In genomic region chr11:61709572-61709971, GRCh38 we compare ENCODE assay signal across 35 cellular contexts. TPM values are rescaled to one million over a fixed set of nuclear protein-coding genes. Genes with fewer than 3 reads are reported as not detected.
DNase-seq lines count a peak whose midpoint lies in the region; ATAC-seq, FAIRE-seq and TF ChIP-seq lines count a peak whose summit lies in the region.
"Had no signal": no experiment of that assay in that cellular context is flagged by ENCODE, and none has a peak within 500 bp of the region (broad histone marks: within the 10 kb centered on the region; RNA-seq: fewer than 3 reads in every experiment).

No MANE protein-coding gene starts in this region.

- no peak overlapping the region; a peak in 1 of 4 replicates for H3K4me2 ChIP-seq in H1 (ENCODE audit: insufficient read depth in 1 of 2, low read depth in 2 of 2, low read length in 2 of 2)
- H3K4me2 ChIP-seq: hepatocyte had no signal

- H3K27me3 ChIP-seq in H1 (replicated peaks in 1 of 4; ENCODE audit: control insufficient read depth in 3 of 4, extremely low read depth in 1 of 4, insufficient read depth in 3 of 4, low read length in 3 of 4) (no peaks in the 10 kb centered on the region; a peak in 1 of 7 replicates), aorta (ENCODE audit: control insufficient read depth in 1 of 2, insufficient read depth in 2 of 2, low read length in 1 of 2) (no peaks in the 10 kb centered on the region)
- H3K27me3 ChIP-seq: ascending aorta, hepatocyte, MG63, right atrium auricular region, SJSA1, upper lobe of left lung had no signal

- CTCF ChIA-PET in H1 (lab: Charles Lee; ENCODE audit: partially characterized antibody), result interaction anchor here (0.7 to 7.9 kb wide), 18 partner anchors 8 to 455 kb away, joined by 3 to 47 read pairs (median 5); no protein-coding TSS in a partner anchor

- H3K4me1 ChIP-seq in H1 (replicated peaks in 1 of 4; ENCODE audit: control insufficient read depth in 3 of 4, insufficient read depth in 4 of 4, low read length in 3 of 4) (peaks cover 0 to 17% (median 8%) of the 10 kb centered on the region in 4 experiments; a peak in 4 of 7 replicates), aorta (ENCODE audit: control insufficient read depth in 1 of 2, insufficient read depth in 2 of 2, low read length in 2 of 2) (no peaks in the 10 kb centered on the region)
- H3K4me1 ChIP-seq: ascending aorta, parathyroid adenoma, SJSA1, suprapubic skin, upper lobe of left lung had no signal

- H2BK12ac ChIP-seq in H1 (ENCODE audit: low read depth, low read length), result no peak overlapping the region

- no peak overlapping the region for H2AK5ac ChIP-seq in H1 (ENCODE audit: low read depth, low read length)

- H3K4me3 ChIP-seq in H1 (ENCODE audit: extremely low read depth in 1 of 4, insufficient read depth in 2 of 4, low read depth in 3 of 4, low read length in 4 of 4) (no peak overlapping the region), aorta (ENCODE audit: low read length in 2 of 2) (no peak overlapping the region)
- H3K4me3 ChIP-seq: ascending aorta, hepatocyte, lung, MG63, mucosa of descending colon, right atrium auricular region, SJSA1, suprapubic skin, upper lobe of left lung had no signal

- ATAC-seq in HG02938 (IDR thresholded peaks at IDR 0.05; ENCODE audit: unreplicated experiment), result no peak
- ATAC-seq in aorta (ENCODE audit: low FRiP score), result no peak
- no peak for ATAC-seq in GM21723 (IDR thresholded peaks at IDR 0.05; ENCODE audit: unreplicated experiment)
- ATAC-seq: mucosa of descending colon had no signal

- intact Hi-C loops in aorta (cut with DNase I), result no loop called here

- no peak for TF ChIP-seq EP300 in H1 (IDR thresholded peaks at IDR 0.05; ENCODE audit: borderline replicate concordance in 1 of 2, low read depth in 2 of 2, low read length in 2 of 2)

- no peak overlapping the region for H2BK120ac ChIP-seq in H1 (replicated peaks; ENCODE audit: low read depth, low read length)

- H4K5ac ChIP-seq in H1 (ENCODE audit: insufficient read length, low read depth, low read length), result no peak overlapping the region

- no peak overlapping the region for H2BK15ac ChIP-seq in H1 (ENCODE audit: low read length)

- H2BK20ac ChIP-seq in H1 (ENCODE audit: low read length), result 0 out of 2 replicates have a peak overlapping the region, but pooled peaks have one; percentile 61

- POLR2A ChIA-PET in H1 (lab: Charles Lee; ENCODE audit: partially characterized antibody), result interaction anchor here (1.2 to 2.1 kb wide), 4 partner anchors 8 to 83 kb away, joined by 3 to 5 read pairs (median 4); partner anchors contain the start of genes FEN1 and TMEM258

- H4K20me1 ChIP-seq in H1 (replicated peaks in 1 of 2; ENCODE audit: control insufficient read depth in 1 of 2, insufficient read depth in 2 of 2, low read length in 2 of 2), result no peaks in the 10 kb centered on the region

- no peak overlapping the region for H4K91ac ChIP-seq in H1 (replicated peaks; ENCODE audit: insufficient read length, low read length)

- no peak overlapping the region; the same call in 1 of the 2 replicates for H2BK5ac ChIP-seq in H1 (ENCODE audit: low read depth, low read length)

- H3K23me2 ChIP-seq in H1 (ENCODE audit: low read depth, low read length), result no peaks in the 10 kb centered on the region

- DNase-seq in NCI-H1694 treated with DMSO at 0.1 percent for 48 hours (lab: John Stamatoyannopoulos, UW) (peak; percentile 21), NCI-H1694 (lab: John Stamatoyannopoulos, UW) (no peak), NCI-H2107 treated with DMSO at 0.1 percent for 48 hours (lab: John Stamatoyannopoulos, UW; ENCODE audit: unreplicated experiment) (peak; percentile 96), H1 (ENCODE audit: low read depth in 1 of 2, low spot score in 2 of 2) (no peak), anterior cingulate cortex (lab: John Stamatoyannopoulos, UW) (no peak), aorta (no peak)
- DNase-seq: activated CD4-positive, alpha-beta T cell treated with anti-CD3 and anti-CD28 coated beads, Interleukin-2, amount 10 ng/mL, durations not matched to agents 7 days and 5 days; activated effector memory CD4-positive, alpha-beta T cell treated with anti-CD3 and anti-CD28 coated beads, Interleukin-2, amount 50 U/mL, for 16 hours; activated naive CD8-positive, alpha-beta T cell treated with anti-CD3 and anti-CD28 coated beads for 36 hours; activated T-cell treated with anti-CD3 and anti-CD28 coated beads, Interleukin-2, amount 50 U/mL, for 1 hour; CD4-positive, alpha-beta T cell; GOT3; KBM-7; MG63; mucosa of descending colon; NCI-H446; nephron progenitor cell; OCI-M1; small intestine; stimulated activated naive CD4-positive, alpha-beta T cell treated with Interleukin-2 at 50 U/mL for 16 hours; T1000; upper lobe of left lung had no signal

- H3K27ac ChIP-seq in H1 (ENCODE audit: low read depth, low read length) (no peak overlapping the region), aorta (ENCODE audit: low read depth in 1 of 2, low read length in 2 of 2) (no peak overlapping the region)
- H3K27ac ChIP-seq: ascending aorta, hepatocyte, HL-60, parathyroid adenoma, right atrium auricular region, RWPE1, SJSA1, suprapubic skin, upper lobe of left lung, VCaP had no signal

- no peaks in the 10 kb centered on the region for H3K79me2 ChIP-seq in H1 (ENCODE audit: control insufficient read depth in 1 of 2, insufficient read depth in 2 of 2, low read length in 2 of 2)
- H3K79me2 ChIP-seq: parathyroid adenoma had no signal

- no peak for TF ChIP-seq RAD21 in H1 (IDR thresholded peaks at IDR 0.05 in 1 of 2, conservative IDR thresholded peaks at IDR 0.05 in 1 of 2; ENCODE audit: low read depth in 2 of 2, low read length in 2 of 2)

- no peak for TF ChIP-seq CTCF in H1 (IDR thresholded peaks at IDR 0.05; ENCODE audit: control extremely low read depth in 1 of 3, insufficient read depth in 1 of 3, low read depth in 1 of 3, low read length in 3 of 3)

- WGBS in H1 (ENCODE audit: extremely low coverage in 1 of 2, insufficient coverage in 1 of 2, insufficient read length in 1 of 2, insufficient replicate concordance in 2 of 2, low coverage in 1 of 2, low lambda C conversion rate in 2 of 2, missing lambda C conversion rate in 1 of 2), 2 experiments, result 76% methylated on average over 7 of the region's 7 CpGs; no CpG with 5 or more reads in 1 of the 2 experiments
- WGBS in aorta, 2 donors, result 72 to 80% methylated on average over 7 of the region's 7 CpGs

- no peak for FAIRE-seq in H1 (lab: Jason Lieb, UNC)
- FAIRE-seq: D721Med, small intestine had no signal

- no peak overlapping the region for H3K9ac ChIP-seq in H1 (replicated peaks in 1 of 4; ENCODE audit: extremely low read depth in 1 of 4, low read depth in 3 of 4, low read length in 3 of 4)
- H3K9ac ChIP-seq: parathyroid adenoma had no signal

- no peak for TF ChIP-seq POLR2A in H1 (IDR thresholded peaks at IDR 0.05; ENCODE audit: control extremely low read depth in 1 of 2, low read depth in 2 of 2, low read length in 2 of 2)

- no peaks in the 10 kb centered on the region for H3K9me3 ChIP-seq in H1 (ENCODE audit: insufficient read depth in 2 of 2, low read depth in 1 of 2, low read length in 1 of 2)
- H3K9me3 ChIP-seq in aorta (ENCODE audit: control insufficient read depth, low read length), result no peaks in the 10 kb centered on the region
- H3K9me3 ChIP-seq: ascending aorta, MG63, mucosa of descending colon, right atrium auricular region, SJSA1, suprapubic skin, upper lobe of left lung had no signal

- H3K18ac ChIP-seq in H1 (ENCODE audit: extremely low read depth, low read length), result peak overlapping the region; percentile 28; the same call in 1 of the 2 replicates

- no peak overlapping the region for H3K56ac ChIP-seq in H1 (replicated peaks; ENCODE audit: insufficient read length, low read depth, low read length)

- no peak overlapping the region for H3K14ac ChIP-seq in H1 (ENCODE audit: insufficient read length)

- no peaks in the 10 kb centered on the region for H3K79me1 ChIP-seq in H1 (ENCODE audit: low read depth, low read length)

- H2AFZ ChIP-seq in H1 (ENCODE audit: low read length), result no peak overlapping the region
- H2AFZ ChIP-seq: hepatocyte, parathyroid adenoma had no signal

- H3K4ac ChIP-seq in H1 (replicated peaks; ENCODE audit: insufficient read length, low read depth, low read length), result no peak overlapping the region

- H3K36me3 ChIP-seq in H1 (ENCODE audit: control insufficient read depth in 2 of 4, insufficient read depth in 4 of 4, low read length in 3 of 4), result no peaks in the 10 kb centered on the region
- H3K36me3 ChIP-seq in aorta (ENCODE audit: control insufficient read depth in 1 of 2, insufficient read depth in 2 of 2, low read length in 1 of 2), result no peaks in the 10 kb centered on the region
- H3K36me3 ChIP-seq: ascending aorta, MG63, right atrium auricular region, SJSA1, suprapubic skin, upper lobe of left lung had no signal

- no peak overlapping the region for H4K8ac ChIP-seq in H1 (ENCODE audit: extremely low read depth, insufficient read depth, low read length)

- no peak overlapping the region for H3K23ac ChIP-seq in H1 (ENCODE audit: insufficient read length)

TF ChIP-seq in H1, 55 proteins besides CTCF, POLR2A, EP300 and RAD21 (continues in another document):
- no peak for TF ChIP-seq BRCA1 (IDR thresholded peaks at IDR 0.05; ENCODE audit: low read depth, low read length)
- no peak for TF ChIP-seq NANOG (IDR thresholded peaks at IDR 0.05; ENCODE audit: insufficient read depth, low read depth, low read length, poor library complexity, severe bottlenecking)
- TF ChIP-seq EZH2 (IDR thresholded peaks at IDR 0.05; ENCODE audit: low read depth, low read length, severe bottlenecking), result no peak

RNA-seq across cellular contexts. Expression of gene DAGLA, which starts 29.4 kb away (rescaled TPM):
- 6.4 and 6.6 TPM in 2 replicates for total RNA-seq in H1 (2021; fragmentation: NEBNext Ultra II Directional; extraction: Animal tissue kit (Norgen Biotek cat#: 25700))
- polyA plus RNA-seq in H1 (2011; rRNA removed) (3.6 and 5.3 TPM in 2 replicates), aorta (under 1 TPM; 0.51 to 0.63 TPM)
- 2.8 TPM for polyA plus RNA-seq in H1 (2011; cell fraction: cytosol; rRNA removed)
- polyA plus RNA-seq in H1 (2011; cell fraction: nucleus; rRNA removed), result 10.3 TPM
- 3.3 to 5.4 TPM (median 4.5 TPM) in 4 replicates for polyA plus RNA-seq in H1 (2012, experiment 1 of 2)
- polyA plus RNA-seq in H1 (2012, experiment 2 of 2), result 3.2 TPM
- 4.8 TPM for polyA plus RNA-seq in H1 (2013, experiment 1 of 2)
- 5.2 TPM for polyA plus RNA-seq in H1 (2013, experiment 2 of 2)
- polyA minus RNA-seq in H1 (2011; rRNA and poly(A)+ RNA removed), result 4.6 and 5.2 TPM in 2 replicates
- 3.5 TPM for polyA minus RNA-seq in H1 (2011; cell fraction: cytosol; rRNA and poly(A)+ RNA removed)
- polyA minus RNA-seq in H1 (2011; cell fraction: nucleus; rRNA and poly(A)+ RNA removed), result 8.3 TPM
- 1 to 10 TPM; 1.4 to 3.5 TPM for total RNA-seq in aorta

RNA-seq across cellular contexts. Expression of gene MYRF, which starts 42.9 kb away (rescaled TPM):
- 6.0 TPM in 2 replicates for total RNA-seq in H1 (2021; fragmentation: NEBNext Ultra II Directional; extraction: Animal tissue kit (Norgen Biotek cat#: 25700))
- polyA plus RNA-seq in H1 (2011; rRNA removed) (6.1 and 7.6 TPM in 2 replicates), aorta (1 to 10 TPM in 1 of 2 donors, under 1 TPM in 1; 0.92 to 2.3 TPM)
- 4.4 TPM for polyA plus RNA-seq in H1 (2011; cell fraction: cytosol; rRNA removed)
- 37.7 TPM for polyA plus RNA-seq in H1 (2011; cell fraction: nucleus; rRNA removed)
- polyA plus RNA-seq in H1 (2012, experiment 1 of 2), result 3.9 to 7.2 TPM (median 6.2 TPM) in 4 replicates
- 3.1 TPM for polyA plus RNA-seq in H1 (2012, experiment 2 of 2)
- 5.1 TPM for polyA plus RNA-seq in H1 (2013, experiment 1 of 2)
- 4.7 TPM for polyA plus RNA-seq in H1 (2013, experiment 2 of 2)
- polyA minus RNA-seq in H1 (2011; rRNA and poly(A)+ RNA removed), result 3.0 and 4.7 TPM in 2 replicates
- 3.7 TPM for polyA minus RNA-seq in H1 (2011; cell fraction: cytosol; rRNA and poly(A)+ RNA removed)
- 9.6 TPM for polyA minus RNA-seq in H1 (2011; cell fraction: nucleus; rRNA and poly(A)+ RNA removed)
- total RNA-seq in aorta, result 1 to 10 TPM in 1 of 2 donors, under 1 TPM in 1; 0.23 to 1.1 TPM
- total RNA-seq: ascending aorta had no signal

Comparison
In these comparisons a context has a peak if more than half of its experiments do, and no peak if none do; other contexts are left out.
1. DNase-seq: peak in NCI-H1694 treated with DMSO at 0.1 percent for 48 hours (single experiment) and NCI-H2107 treated with DMSO at 0.1 percent for 48 hours (single experiment); none in NCI-H1694 (single experiment), H1 (0 of 2), anterior cingulate cortex (0 of 58) and aorta (0 of 2).